16 cellular contexts compared by ENCODE assay signal in genomic region chr4:137635108-137635507, GRCh38.
DNase-seq lines count a peak whose midpoint lies in the region; ATAC-seq and TF ChIP-seq lines count a peak whose summit lies in the region.
"Had no signal": no experiment of that assay in that cellular context is flagged by ENCODE, and none has a peak within 500 bp of the region (broad histone marks: within the 10 kb centered on the region; RNA-seq: fewer than 3 reads in every experiment).

No MANE protein-coding gene starts in this region.

- H3K27me3 ChIP-seq in fibroblast of lung (ENCODE audit: control insufficient read depth, insufficient read depth, low read length): no peaks in the 10 kb centered on the region
- no peaks in the 10 kb centered on the region for H3K27me3 ChIP-seq in neuronal stem cell (ENCODE audit: control insufficient read depth in 3 of 3, insufficient read depth in 3 of 3, low read depth in 1 of 3, low read length in 3 of 3)
- H3K27me3 ChIP-seq: ascending aorta had no signal

- H3K9me3 ChIP-seq in fibroblast of lung (ENCODE audit: control insufficient read depth, insufficient read depth, low read depth, low read length): no peaks in the 10 kb centered on the region
- H3K9me3 ChIP-seq in neuronal stem cell (replicated peaks in 1 of 2; ENCODE audit: control insufficient read depth in 2 of 2, insufficient read depth in 1 of 2, low read depth in 1 of 2, low read length in 2 of 2): peaks cover 3% of the 10 kb centered on the region in 2 donors
- H3K9me3 ChIP-seq: psoas muscle had no signal

- no peak overlapping the region for H3K4me3 ChIP-seq in fibroblast of lung (replicated peaks in 1 of 4; ENCODE audit: control extremely low read depth in 1 of 4, insufficient read depth in 1 of 4, low read depth in 3 of 4, low read length in 4 of 4)
- H3K4me3 ChIP-seq in neuronal stem cell (ENCODE audit: low read length in 2 of 2): no peak overlapping the region
- H3K4me3 ChIP-seq: ascending aorta, K562, psoas muscle had no signal

- no peak overlapping the region for H4K8ac ChIP-seq in neuronal stem cell (ENCODE audit: low read depth, low read length)

- H3K79me2 ChIP-seq in fibroblast of lung (ENCODE audit: control insufficient read depth, insufficient read depth, low read length): no peaks in the 10 kb centered on the region

- H2BK5ac ChIP-seq in neuronal stem cell (ENCODE audit: low read length): no peak overlapping the region

- H3K14ac ChIP-seq in neuronal stem cell (ENCODE audit: low read length): no peak overlapping the region

- TF ChIP-seq CTCF in fibroblast of lung (conservative IDR thresholded peaks at IDR 0.05 in 1 of 2, IDR thresholded peaks at IDR 0.05 in 1 of 2; ENCODE audit: low read depth in 1 of 2, low read length in 2 of 2): no peak

- DNase-seq in EH (ENCODE audit: low read depth) (peak; percentile 29), NCI-H69 (lab: John Stamatoyannopoulos, UW) (peak; percentile 50), fibroblast of lung (ENCODE audit: low read depth in 2 of 2) (peak in 1 of 2 donors; percentile 93), neuronal stem cell (ENCODE audit: low spot score) (no peak)
- no peak for DNase-seq in stimulated activated effector memory CD8-positive, alpha-beta T cell treated with anti-CD3 and anti-CD28 coated beads, Interleukin-12 subunit alpha, Interleukin-12 subunit beta, amount 100 ng/mL, for 72 hours (ENCODE audit: low spot score in 2 of 2)
- DNase-seq in activated CD4-positive, alpha-beta T cell treated with anti-CD3 and anti-CD28 coated beads, Interleukin-2, amount 50 U/mL, for 4 hours: no peak
- DNase-seq: C1 segment of cervical spinal cord; kidney glomerular epithelial cell; NCI-H748 treated with DMSO at 0.1 percent for 48 hours; psoas muscle; RPMI8226; stimulated activated CD4-positive, alpha-beta T cell treated with anti-CD3 and anti-CD28 coated beads, Interleukin-1b, Interleukin-23, amount 100 ng/mL, for 48 hours had no signal

- no peak overlapping the region for H2BK12ac ChIP-seq in neuronal stem cell (ENCODE audit: low read length)

- H3K27ac Mint-ChIP-seq in stimulated activated memory B cell treated with anti-CD40 and anti-IgM and Interleukin-4, amounts not matched to agents 10 μg/mL and 1 μg/mL and 100 μg/mL, for 72 hours: no peak overlapping the region
- no peak overlapping the region for H3K27ac Mint-ChIP-seq in stimulated activated effector memory CD8-positive, alpha-beta T cell treated with anti-CD3 and anti-CD28 coated beads, Interleukin-12 subunit alpha, Interleukin-12 subunit beta, amount 100 ng/mL, for 72 hours

- H4K91ac ChIP-seq in neuronal stem cell (ENCODE audit: low read depth, low read length, poor library complexity): no peak overlapping the region

- H3K9ac ChIP-seq in fibroblast of lung (ENCODE audit: insufficient read depth, low read length) (no peak overlapping the region), neuronal stem cell (ENCODE audit: low read depth, low read length, poor library complexity) (no peak overlapping the region)

- H2AFZ ChIP-seq in fibroblast of lung (ENCODE audit: low read length): no peak overlapping the region
- H2AFZ ChIP-seq in neuronal stem cell (ENCODE audit: low read length): peak overlapping the region; percentile 38

- WGBS in neuronal stem cell (ENCODE audit: extremely low coverage in 2 of 2, insufficient read length in 2 of 2, insufficient replicate concordance in 1 of 2), 2 donors: no CpG with 5 or more reads among the region's 3 CpGs

- ATAC-seq in GM21526 (IDR thresholded peaks at IDR 0.05; ENCODE audit: low FRiP score, unreplicated experiment): no peak
- no peak for ATAC-seq in stimulated activated memory B cell treated with anti-CD40 and anti-IgM and Interleukin-4, amounts not matched to agents 10 μg/mL and 1 μg/mL and 100 μg/mL, for 72 hours
- ATAC-seq in stimulated activated effector memory CD8-positive, alpha-beta T cell treated with anti-CD3 and anti-CD28 coated beads, Interleukin-12 subunit alpha, Interleukin-12 subunit beta, amount 100 ng/mL, for 72 hours: no peak
- ATAC-seq: K562 had no signal

- H3K79me1 ChIP-seq in neuronal stem cell (ENCODE audit: low read depth, low read length): no peaks in the 10 kb centered on the region

- H3K23ac ChIP-seq in neuronal stem cell (ENCODE audit: low read depth, low read length, poor library complexity): no peak overlapping the region

- no peak overlapping the region for H3K4me3 Mint-ChIP-seq in stimulated activated memory B cell treated with anti-CD40 and anti-IgM and Interleukin-4, amounts not matched to agents 10 μg/mL and 1 μg/mL and 100 μg/mL, for 72 hours
- no peak overlapping the region for H3K4me3 Mint-ChIP-seq in stimulated activated effector memory CD8-positive, alpha-beta T cell treated with anti-CD3 and anti-CD28 coated beads, Interleukin-12 subunit alpha, Interleukin-12 subunit beta, amount 100 ng/mL, for 72 hours

- no peak overlapping the region for H2BK120ac ChIP-seq in neuronal stem cell (ENCODE audit: low read depth, low read length)

- H3K4me1 ChIP-seq in fibroblast of lung (ENCODE audit: control insufficient read depth, extremely low read depth, insufficient read depth, low read length) (no peaks in the 10 kb centered on the region), neuronal stem cell (ENCODE audit: control insufficient read depth in 2 of 2, insufficient read depth in 1 of 2, low read depth in 1 of 2, low read length in 2 of 2) (peaks cover 0 to 2% of the 10 kb centered on the region in 2 donors)
- H3K4me1 ChIP-seq: ascending aorta, psoas muscle had no signal

- no peaks in the 10 kb centered on the region for H3K4me1 Mint-ChIP-seq in stimulated activated memory B cell treated with anti-CD40 and anti-IgM and Interleukin-4, amounts not matched to agents 10 μg/mL and 1 μg/mL and 100 μg/mL, for 72 hours
- H3K4me1 Mint-ChIP-seq in stimulated activated effector memory CD8-positive, alpha-beta T cell treated with anti-CD3 and anti-CD28 coated beads, Interleukin-12 subunit alpha, Interleukin-12 subunit beta, amount 100 ng/mL, for 72 hours: no peaks in the 10 kb centered on the region

- no peak overlapping the region for H3K27ac ChIP-seq in fibroblast of lung (ENCODE audit: insufficient read depth, low read length)
- no peak overlapping the region for H3K27ac ChIP-seq in neuronal stem cell (replicated peaks; ENCODE audit: low read length)
- H3K27ac ChIP-seq: ascending aorta, psoas muscle had no signal

- H3K4me2 ChIP-seq in fibroblast of lung (ENCODE audit: extremely low read depth, insufficient read depth, low read length): peak overlapping the region; percentile 41
- H3K4me2 ChIP-seq in neuronal stem cell (ENCODE audit: insufficient read depth, low read length, poor library complexity, severe bottlenecking): no peak overlapping the region

- H3K9me3 Mint-ChIP-seq in stimulated activated memory B cell treated with anti-CD40 and anti-IgM and Interleukin-4, amounts not matched to agents 10 μg/mL and 1 μg/mL and 100 μg/mL, for 72 hours: peaks cover 6% of the 10 kb centered on the region
- peaks cover 11% of the 10 kb centered on the region for H3K9me3 Mint-ChIP-seq in stimulated activated effector memory CD8-positive, alpha-beta T cell treated with anti-CD3 and anti-CD28 coated beads, Interleukin-12 subunit alpha, Interleukin-12 subunit beta, amount 100 ng/mL, for 72 hours

- no peaks in the 10 kb centered on the region for H3K27me3 Mint-ChIP-seq in stimulated activated memory B cell treated with anti-CD40 and anti-IgM and Interleukin-4, amounts not matched to agents 10 μg/mL and 1 μg/mL and 100 μg/mL, for 72 hours

- no peak overlapping the region for H2BK15ac ChIP-seq in neuronal stem cell (ENCODE audit: low read length)

- no peak overlapping the region for H3K4ac ChIP-seq in neuronal stem cell (ENCODE audit: low read length)

- no peak overlapping the region for H2AK5ac ChIP-seq in neuronal stem cell (ENCODE audit: low read depth, low read length)

- H3K18ac ChIP-seq in neuronal stem cell (ENCODE audit: low read length): no peak overlapping the region

- no peaks in the 10 kb centered on the region for H4K20me1 ChIP-seq in fibroblast of lung (ENCODE audit: control insufficient read depth, extremely low read depth, insufficient read depth, low read length)

- no peaks in the 10 kb centered on the region for H3K36me3 Mint-ChIP-seq in stimulated activated memory B cell treated with anti-CD40 and anti-IgM and Interleukin-4, amounts not matched to agents 10 μg/mL and 1 μg/mL and 100 μg/mL, for 72 hours
- H3K36me3 Mint-ChIP-seq in stimulated activated effector memory CD8-positive, alpha-beta T cell treated with anti-CD3 and anti-CD28 coated beads, Interleukin-12 subunit alpha, Interleukin-12 subunit beta, amount 100 ng/mL, for 72 hours: no peaks in the 10 kb centered on the region

- H3K36me3 ChIP-seq in fibroblast of lung (ENCODE audit: control insufficient read depth, insufficient read depth, low read length): no peaks in the 10 kb centered on the region
- H3K36me3 ChIP-seq in neuronal stem cell (replicated peaks in 1 of 2; ENCODE audit: control insufficient read depth in 2 of 2, insufficient read depth in 2 of 2, low read length in 2 of 2): no peaks in the 10 kb centered on the region
- H3K36me3 ChIP-seq: ascending aorta had no signal

Comparison
In these comparisons a context has a peak if more than half of its experiments do, and no peak if none do; other contexts are left out.
1. DNase-seq: peak in EH (single experiment) and NCI-H69 (single experiment); none in neuronal stem cell (single experiment), stimulated activated effector memory CD8-positive, alpha-beta T cell treated with anti-CD3 and anti-CD28 coated beads, Interleukin-12 subunit alpha, Interleukin-12 subunit beta, amount 100 ng/mL, for 72 hours (0 of 2) and activated CD4-positive, alpha-beta T cell treated with anti-CD3 and anti-CD28 coated beads, Interleukin-2, amount 50 U/mL, for 4 hours (0 of 2).